1 cellular context compared by ENCODE assay signal in genomic region chr18:8313043-8313442, GRCh38.
TF ChIP-seq lines count a peak whose summit lies in the region.

No MANE protein-coding gene starts in this region.

TF ChIP-seq in GM23338, 12 proteins besides CTCF, POLR2A, EP300 and RAD21 (continued from another document):
- no peak for TF ChIP-seq ZNF462 (CRISPR knock-in tag; IDR thresholded peaks at IDR 0.05)
